In the genomic region with DNA sequence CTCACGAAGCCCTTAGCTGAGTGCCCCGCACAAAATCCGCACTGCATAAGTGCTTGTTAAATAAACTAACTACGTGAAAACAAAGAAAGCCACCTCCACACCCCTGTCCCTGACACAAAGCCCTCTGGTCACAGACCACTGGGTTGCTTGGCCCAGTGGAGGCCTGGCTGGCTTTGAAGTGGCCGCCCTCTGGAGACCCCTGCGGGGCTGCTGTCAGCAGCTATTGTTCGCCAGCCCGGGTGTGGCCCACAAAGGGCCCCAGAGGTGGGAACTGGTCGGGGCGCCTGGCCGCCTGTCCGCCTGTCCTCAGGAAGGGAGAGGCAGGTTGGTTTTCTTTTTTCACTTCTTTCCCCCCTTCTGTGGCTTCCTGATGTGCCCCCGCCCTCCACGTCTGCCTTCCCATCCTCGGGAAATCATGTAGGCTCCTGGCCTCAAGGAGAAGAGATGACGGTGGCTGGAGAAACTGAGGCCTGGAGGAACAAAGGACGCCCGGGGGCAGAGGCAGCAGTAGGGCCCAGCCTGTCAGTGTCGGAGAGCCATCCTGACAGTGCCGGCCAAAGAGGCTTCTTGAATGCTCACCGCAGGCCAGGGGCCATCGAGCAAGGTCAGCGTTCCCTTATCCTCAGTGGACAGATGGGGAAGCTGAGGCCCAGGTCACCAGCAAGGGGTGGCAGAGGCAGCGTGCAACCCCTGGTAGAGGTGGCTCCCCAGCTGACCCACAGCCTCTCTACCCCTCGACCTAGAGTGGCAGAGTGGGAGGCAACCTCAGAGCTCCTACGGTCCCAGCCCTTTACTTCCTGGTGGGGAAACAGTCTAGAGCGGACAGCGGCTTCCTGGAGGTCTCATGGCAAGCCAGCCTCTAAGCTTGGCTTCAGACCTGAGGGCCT, we compare ENCODE assay signal across 1 cellular context.
TF ChIP-seq lines count a peak whose summit lies in the region.

No MANE protein-coding gene starts in this region.

TF ChIP-seq in Ishikawa, 13 proteins besides CTCF, POLR2A, EP300 and RAD21 (continued from another document):
- TF ChIP-seq, protein P1, sequence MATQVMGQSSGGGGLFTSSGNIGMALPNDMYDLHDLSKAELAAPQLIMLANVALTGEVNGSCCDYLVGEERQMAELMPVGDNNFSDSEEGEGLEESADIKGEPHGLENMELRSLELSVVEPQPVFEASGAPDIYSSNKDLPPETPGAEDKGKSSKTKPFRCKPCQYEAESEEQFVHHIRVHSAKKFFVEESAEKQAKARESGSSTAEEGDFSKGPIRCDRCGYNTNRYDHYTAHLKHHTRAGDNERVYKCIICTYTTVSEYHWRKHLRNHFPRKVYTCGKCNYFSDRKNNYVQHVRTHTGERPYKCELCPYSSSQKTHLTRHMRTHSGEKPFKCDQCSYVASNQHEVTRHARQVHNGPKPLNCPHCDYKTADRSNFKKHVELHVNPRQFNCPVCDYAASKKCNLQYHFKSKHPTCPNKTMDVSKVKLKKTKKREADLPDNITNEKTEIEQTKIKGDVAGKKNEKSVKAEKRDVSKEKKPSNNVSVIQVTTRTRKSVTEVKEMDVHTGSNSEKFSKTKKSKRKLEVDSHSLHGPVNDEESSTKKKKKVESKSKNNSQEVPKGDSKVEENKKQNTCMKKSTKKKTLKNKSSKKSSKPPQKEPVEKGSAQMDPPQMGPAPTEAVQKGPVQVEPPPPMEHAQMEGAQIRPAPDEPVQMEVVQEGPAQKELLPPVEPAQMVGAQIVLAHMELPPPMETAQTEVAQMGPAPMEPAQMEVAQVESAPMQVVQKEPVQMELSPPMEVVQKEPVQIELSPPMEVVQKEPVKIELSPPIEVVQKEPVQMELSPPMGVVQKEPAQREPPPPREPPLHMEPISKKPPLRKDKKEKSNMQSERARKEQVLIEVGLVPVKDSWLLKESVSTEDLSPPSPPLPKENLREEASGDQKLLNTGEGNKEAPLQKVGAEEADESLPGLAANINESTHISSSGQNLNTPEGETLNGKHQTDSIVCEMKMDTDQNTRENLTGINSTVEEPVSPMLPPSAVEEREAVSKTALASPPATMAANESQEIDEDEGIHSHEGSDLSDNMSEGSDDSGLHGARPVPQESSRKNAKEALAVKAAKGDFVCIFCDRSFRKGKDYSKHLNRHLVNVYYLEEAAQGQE (IDR thresholded peaks at IDR 0.05; ENCODE audit: low read depth): 0 out of 2 replicates have a peak, but pooled peaks have one; percentile 22
- TF ChIP-seq YY1 (IDR thresholded peaks at IDR 0.05; ENCODE audit: low read depth) (0 out of 2 replicates have a peak, but pooled peaks have one; percentile 26), TAF1 (IDR thresholded peaks at IDR 0.05; ENCODE audit: low read depth) (peak; percentile 10; the same call in 1 of the 2 replicates), MAX (IDR thresholded peaks at IDR 0.05) (peak; percentile 55), EGR1 (IDR thresholded peaks at IDR 0.05) (no peak), FOXM1 (IDR thresholded peaks at IDR 0.05; ENCODE audit: borderline replicate concordance, low read depth) (peak; percentile 82)
- TF ChIP-seq, protein P2, sequence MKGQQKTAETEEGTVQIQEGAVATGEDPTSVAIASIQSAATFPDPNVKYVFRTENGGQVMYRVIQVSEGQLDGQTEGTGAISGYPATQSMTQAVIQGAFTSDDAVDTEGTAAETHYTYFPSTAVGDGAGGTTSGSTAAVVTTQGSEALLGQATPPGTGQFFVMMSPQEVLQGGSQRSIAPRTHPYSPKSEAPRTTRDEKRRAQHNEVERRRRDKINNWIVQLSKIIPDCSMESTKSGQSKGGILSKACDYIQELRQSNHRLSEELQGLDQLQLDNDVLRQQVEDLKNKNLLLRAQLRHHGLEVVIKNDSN (IDR thresholded peaks at IDR 0.05): no peak
